8 cellular contexts compared by ENCODE assay signal in the genomic region with DNA sequence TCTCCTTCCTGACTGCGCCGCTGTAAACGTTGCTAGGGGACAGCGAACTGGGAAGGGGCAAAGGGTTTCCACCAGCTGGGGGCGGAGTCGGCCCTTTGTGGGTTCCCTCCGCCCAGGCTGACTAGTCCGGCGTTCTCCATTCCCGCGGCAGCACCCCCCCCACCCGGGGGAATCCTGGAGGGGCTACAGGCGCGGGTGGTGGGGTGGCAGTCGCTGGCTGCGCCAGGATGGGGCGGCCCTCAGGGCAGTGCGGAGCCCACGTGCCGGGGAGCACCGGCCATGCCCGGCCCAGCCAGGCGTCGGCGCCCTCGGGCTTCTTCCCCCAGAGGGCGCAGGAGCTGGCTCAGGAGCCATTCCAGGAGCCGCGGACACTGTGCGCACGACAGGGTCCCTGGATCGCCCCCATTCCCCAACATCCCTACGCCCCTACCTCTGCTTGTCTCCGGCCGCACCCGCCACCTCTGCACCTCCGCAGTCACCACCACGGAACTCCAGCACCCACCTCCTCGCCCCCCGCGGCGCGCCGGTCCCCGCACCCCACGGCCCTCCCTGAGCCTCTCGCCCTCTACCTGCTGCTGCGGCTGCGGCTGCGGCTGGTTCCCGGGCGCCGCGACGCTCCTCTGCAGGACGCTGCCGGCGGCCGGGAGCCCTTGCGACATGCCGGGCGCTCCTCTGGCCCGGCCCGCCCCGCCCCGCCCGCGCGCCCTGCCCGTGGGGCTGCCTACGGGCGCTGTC. TPM values are rescaled to one million over a fixed set of nuclear protein-coding genes. Genes with fewer than 3 reads are reported as not detected.
DNase-seq lines count a peak whose midpoint lies in the region; ATAC-seq and TF ChIP-seq lines count a peak whose summit lies in the region.

No MANE protein-coding gene starts in this region.

- no peaks in the 10 kb centered on the region for H3K36me3 ChIP-seq in upper lobe of right lung

- peaks cover 26% of the 10 kb centered on the region for H3K4me1 ChIP-seq in upper lobe of right lung

- H3K27ac Mint-ChIP-seq in nephron progenitor cell: no peak overlapping the region

- H3K4me1 Mint-ChIP-seq in nephron progenitor cell: peaks cover 24% of the 10 kb centered on the region

- no peaks in the 10 kb centered on the region for H3K36me3 Mint-ChIP-seq in nephron progenitor cell (ENCODE audit: low read depth)

- H3K27me3 Mint-ChIP-seq in nephron progenitor cell (ENCODE audit: low read depth, poor library complexity): peaks cover 95% of the 10 kb centered on the region

- H3K9me3 ChIP-seq in upper lobe of right lung: no peaks in the 10 kb centered on the region

- H3K27me3 ChIP-seq in upper lobe of right lung: peaks cover 4% of the 10 kb centered on the region

- DNase-seq in ACHN: peak; percentile 76
- DNase-seq in NCI-H460 (ENCODE audit: extremely low read depth, low read depth): peak; percentile 43
- DNase-seq in activated T-cell treated with anti-CD3 and anti-CD28 coated beads for 4 hours: peak; percentile 25
- DNase-seq in fibroblast of peridontal ligament (ENCODE audit: extremely low read depth): peak; percentile 28
- DNase-seq in nephron progenitor cell: peak; percentile 57
- peak; percentile 84 for DNase-seq in upper lobe of right lung

- H3K4me3 Mint-ChIP-seq in nephron progenitor cell: peak overlapping the region; percentile 67

- in situ Hi-C loops in ACHN (cut with HindIII; ENCODE audit: low pct_ligation_motif_present, low pct_unique_long_range_greater_than_20kb, low sequenced_read_pairs): no loop called here

- intact Hi-C loops in upper lobe of right lung (cut with DNase I): no loop called here

- H3K27ac ChIP-seq in upper lobe of right lung: peak overlapping the region; percentile 65

- TF ChIP-seq CTCF in nephron progenitor cell (IDR thresholded peaks at IDR 0.05): no peak
- peak; percentile 51 for TF ChIP-seq CTCF in upper lobe of right lung (IDR thresholded peaks at IDR 0.05)

- H3K4me3 ChIP-seq in upper lobe of right lung: peak overlapping the region; percentile 65

- H3K9me3 Mint-ChIP-seq in nephron progenitor cell: no peaks in the 10 kb centered on the region

- ATAC-seq in GM18511 (IDR thresholded peaks at IDR 0.05; ENCODE audit: unreplicated experiment) (peak; percentile 64), HG03064 (IDR thresholded peaks at IDR 0.05; ENCODE audit: low read depth, unreplicated experiment) (peak; percentile 45), upper lobe of right lung (peak; percentile 85)

RNA-seq across cellular contexts. Expression of gene BATF3, which starts 0.4 kb away (rescaled TPM):
- total RNA-seq in NCI-H460 (2014; rRNA removed; shearing (Covaris generic)): 5.3 and 7.6 TPM in 2 replicates
- polyA plus RNA-seq in NCI-H460 (2014; cell fraction: nucleus; rRNA removed): 4.3 and 6.0 TPM in 2 replicates
- 10.0 TPM for total RNA-seq in upper lobe of right lung

Comparison
In these comparisons a context has a peak if more than half of its experiments do, and no peak if none do; other contexts are left out.
1. Peak in every context shown above with its lines: DNase-seq, ATAC-seq, H3K4me3 ChIP-seq and H3K27ac ChIP-seq.
2. DNase-seq: peak in every context shown above with its lines; median percentile 84 in upper lobe of right lung; 76 in ACHN; 57 in nephron progenitor cell; 43 in NCI-H460; 28 in fibroblast of peridontal ligament; 25 in activated T-cell treated with anti-CD3 and anti-CD28 coated beads for 4 hours.